Comparison of ENCODE assay signal across 8 cellular contexts in genomic region chr7:30179016-30179436, GRCh38. TPM values are rescaled to one million over a fixed set of nuclear protein-coding genes. Genes with fewer than 3 reads are reported as not detected.
DNase-seq lines count a peak whose midpoint lies in the region; ATAC-seq and TF ChIP-seq lines count a peak whose summit lies in the region.

No MANE protein-coding gene starts in this region.

- no peaks in the 10 kb centered on the region; the same call in 1 of the 2 replicates for H3K36me3 ChIP-seq in Karpas-422 (ENCODE audit: insufficient read depth, low read length)
- no peaks in the 10 kb centered on the region for H3K36me3 ChIP-seq in muscle layer of duodenum (ENCODE audit: control insufficient read depth in 1 of 2, insufficient read depth in 2 of 2, low read length in 2 of 2)

- H3K27me3 ChIP-seq in Karpas-422 (ENCODE audit: low read length) = no peaks in the 10 kb centered on the region
- H3K27me3 ChIP-seq in muscle layer of duodenum (ENCODE audit: low read depth, low read length) = no peaks in the 10 kb centered on the region

- peak; percentile 84 for ATAC-seq in GM18861 (IDR thresholded peaks at IDR 0.05; ENCODE audit: unreplicated experiment)
- peak; percentile 95 for ATAC-seq in GM21825 (IDR thresholded peaks at IDR 0.05; ENCODE audit: unreplicated experiment)

- peaks cover 4% of the 10 kb centered on the region; the same call in 1 of the 2 replicates for H3K79me2 ChIP-seq in Karpas-422 (ENCODE audit: low read length)

- H3K4me3 ChIP-seq in Karpas-422 (ENCODE audit: low read length) = peak overlapping the region; percentile 52
- H3K4me3 ChIP-seq in muscle layer of duodenum (ENCODE audit: low read depth in 1 of 2, low read length in 2 of 2) = peak overlapping the region in 1 of 2 donors; percentile 9

- no peaks in the 10 kb centered on the region for H4K20me1 ChIP-seq in Karpas-422 (ENCODE audit: insufficient read depth, low read depth, low read length)

- peak overlapping the region; percentile 67 for H3K9ac ChIP-seq in Karpas-422 (ENCODE audit: low read length)

- no peak for TF ChIP-seq CTCF in chondrocyte (IDR thresholded peaks at IDR 0.05)

- peak overlapping the region; percentile 92 for H3K27ac ChIP-seq in Karpas-422 (ENCODE audit: low read length)
- peak overlapping the region; percentile 14 for H3K27ac ChIP-seq in muscle layer of duodenum (ENCODE audit: low read length)

- H3K27me3 Mint-ChIP-seq in chondrocyte (ENCODE audit: low read depth) = no peaks in the 10 kb centered on the region

- H3K4me1 Mint-ChIP-seq in chondrocyte (ENCODE audit: low read depth) = peaks cover 16% of the 10 kb centered on the region

- no peaks in the 10 kb centered on the region for H3K36me3 Mint-ChIP-seq in chondrocyte (ENCODE audit: low read depth)

- no peak overlapping the region for H3K4me3 Mint-ChIP-seq in chondrocyte (ENCODE audit: unreplicated experiment)

- no peaks in the 10 kb centered on the region for H3K9me2 ChIP-seq in Karpas-422 (replicated peaks; ENCODE audit: insufficient read depth, low read length)

- H3K27ac Mint-ChIP-seq in chondrocyte (ENCODE audit: unreplicated experiment) = no peak overlapping the region

- H3K9me3 Mint-ChIP-seq in chondrocyte (ENCODE audit: low read depth) = no peaks in the 10 kb centered on the region

- peaks cover 79% of the 10 kb centered on the region for H3K4me1 ChIP-seq in Karpas-422 (ENCODE audit: low read length)
- H3K4me1 ChIP-seq in muscle layer of duodenum (ENCODE audit: control insufficient read depth in 1 of 2, insufficient read depth in 2 of 2, low read length in 2 of 2) = peaks cover 9 to 12% of the 10 kb centered on the region in 2 donors

- peak overlapping the region; percentile 75 for H3K4me2 ChIP-seq in Karpas-422 (ENCODE audit: low read depth, low read length, poor library complexity, severe bottlenecking)

- H2AFZ ChIP-seq in Karpas-422 (ENCODE audit: low read length) = peak overlapping the region; percentile 15; the same call in 1 of the 2 replicates

- DNase-seq in Karpas-422 = peak; percentile 81
- no peak for DNase-seq in effector CD8-positive, alpha-beta T cell (lab: John Stamatoyannopoulos, UW)
- no peak for DNase-seq in chondrocyte (ENCODE audit: low spot score)
- no peak for DNase-seq in AG08395 (ENCODE audit: low spot score)
- no peak for DNase-seq in HK-2 (ENCODE audit: unreplicated experiment)

- H3K9me3 ChIP-seq in Karpas-422 (ENCODE audit: low read length) = no peaks in the 10 kb centered on the region; the same call in 1 of the 2 replicates
- H3K9me3 ChIP-seq in muscle layer of duodenum (ENCODE audit: control insufficient read depth in 1 of 2, low read length in 2 of 2) = no peaks in the 10 kb centered on the region

RNA-seq across cellular contexts. Expression of gene MTURN, which starts 44.2 kb away (rescaled TPM):
- total RNA-seq in Karpas-422 (2014; rRNA removed; shearing (Covaris generic); ENCODE audit: low replicate concordance) = 80.2 and 89.4 TPM in 2 replicates
- total RNA-seq in chondrocyte = 14.9 to 19.8 TPM (median 15.7 TPM) in 3 replicates
